In the genomic region with DNA sequence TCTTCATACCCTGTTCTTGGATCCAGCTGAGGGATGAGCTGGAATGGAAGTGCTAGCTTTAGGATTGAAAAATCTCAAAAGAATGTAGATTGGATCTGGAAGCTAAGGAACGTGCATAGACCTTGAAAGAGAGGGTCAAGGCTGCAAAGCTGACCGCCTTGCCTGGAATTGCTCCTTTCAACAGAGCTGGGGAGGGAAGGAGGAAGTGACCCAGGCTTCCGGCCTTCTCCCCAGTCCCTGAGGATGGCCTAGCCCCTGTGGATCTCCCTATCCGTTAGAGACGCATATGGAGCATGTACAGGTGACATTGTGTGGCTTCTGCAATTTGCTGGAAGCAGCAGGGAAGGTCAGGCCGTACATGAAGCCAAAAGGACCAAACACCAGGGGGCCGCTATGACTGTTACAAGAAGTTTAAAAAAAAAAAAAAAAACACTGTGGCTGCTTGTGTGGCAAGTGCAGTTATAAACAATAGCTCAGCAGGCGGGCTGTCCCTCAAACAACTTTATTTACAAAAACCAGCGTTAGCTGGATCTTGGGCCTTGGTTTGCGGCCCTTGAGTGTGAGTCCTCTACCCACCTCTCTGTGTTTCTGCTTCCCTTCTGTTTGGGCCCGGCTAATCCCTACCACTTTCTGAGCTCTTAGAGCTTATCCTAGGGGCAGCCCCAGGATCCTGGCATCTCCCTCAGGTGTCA, we compare ENCODE assay signal across 19 cellular contexts.
DNase-seq lines count a peak whose midpoint lies in the region; ATAC-seq and TF ChIP-seq lines count a peak whose summit lies in the region.
"Had no signal": no experiment of that assay in that cellular context is flagged by ENCODE, and none has a peak within 500 bp of the region (broad histone marks: within the 10 kb centered on the region; RNA-seq: fewer than 3 reads in every experiment).

No MANE protein-coding gene starts in this region.

- no peaks in the 10 kb centered on the region for H3K23me2 ChIP-seq in H9 (ENCODE audit: insufficient read length, low read depth, low read length, poor library complexity, severe bottlenecking)

- H3K79me2 ChIP-seq in H9 (ENCODE audit: insufficient read depth, low read length): no peaks in the 10 kb centered on the region

- H3K27ac Mint-ChIP-seq in H9: peak overlapping the region in 2 of 3 experiments; percentile 48 to 83; a peak in 3 of 7 replicates
- H3K27ac Mint-ChIP-seq in brain: peak overlapping the region in 3 of 5 experiments; percentile 13 to 89 (median 46)
- peak overlapping the region; percentile 71 for H3K27ac Mint-ChIP-seq in nephron progenitor cell
- H3K27ac Mint-ChIP-seq: activated naive CD4-positive, alpha-beta T cell treated with anti-CD3 and anti-CD28 coated beads, Interleukin-2, amount 50 U/mL, for 72 hours; B cell; stimulated activated effector memory CD8-positive, alpha-beta T cell treated with anti-CD3 and anti-CD28 coated beads, Interleukin-12 subunit alpha, Interleukin-12 subunit beta, amount 100 ng/mL, for 72 hours had no signal

- no peak overlapping the region for H3K4me3 ChIP-seq in IMR-90 (ENCODE audit: insufficient read depth, low read depth, low read length)
- H3K4me3 ChIP-seq: SK-N-MC, skin epidermis, transverse colon had no signal

- 0 out of 5 replicates have a peak overlapping the region, but pooled peaks of 1 of the 2 experiments have one; percentile 36 for H3K4me3 Mint-ChIP-seq in H9
- no peak overlapping the region for H3K4me3 Mint-ChIP-seq in brain
- no peak overlapping the region for H3K4me3 Mint-ChIP-seq in nephron progenitor cell
- H3K4me3 Mint-ChIP-seq: B cell; IgD-negative memory B cell; stimulated activated effector memory CD8-positive, alpha-beta T cell treated with anti-CD3 and anti-CD28 coated beads, Interleukin-12 subunit alpha, Interleukin-12 subunit beta, amount 100 ng/mL, for 72 hours had no signal

- H3K36me3 Mint-ChIP-seq in H9 (ENCODE audit: insufficient read depth in 1 of 3, low read depth in 3 of 3): peaks cover 0 to 4% (median 0%) of the 10 kb centered on the region in 3 experiments; a peak in 2 of 7 replicates
- H3K36me3 Mint-ChIP-seq in brain: peaks cover 7% of the 10 kb centered on the region
- H3K36me3 Mint-ChIP-seq in nephron progenitor cell (ENCODE audit: low read depth): no peaks in the 10 kb centered on the region
- H3K36me3 Mint-ChIP-seq: activated naive CD4-positive, alpha-beta T cell treated with anti-CD3 and anti-CD28 coated beads, Interleukin-2, amount 50 U/mL, for 72 hours; IgD-negative memory B cell; stimulated activated effector memory CD8-positive, alpha-beta T cell treated with anti-CD3 and anti-CD28 coated beads, Interleukin-12 subunit alpha, Interleukin-12 subunit beta, amount 100 ng/mL, for 72 hours had no signal

- H2BK5ac ChIP-seq in H9 (ENCODE audit: insufficient read length, low read length): no peak overlapping the region
- no peak overlapping the region for H2BK5ac ChIP-seq in IMR-90 (ENCODE audit: low read depth, low read length, poor library complexity, severe bottlenecking)

- no peak overlapping the region for H3K4me2 ChIP-seq in H9 (ENCODE audit: insufficient read depth, insufficient read length, low read length)
- peak overlapping the region; percentile 5; the same call in 1 of the 2 replicates for H3K4me2 ChIP-seq in IMR-90 (ENCODE audit: low read depth, low read length)

- peaks cover 17% of the 10 kb centered on the region for H3K27me3 Mint-ChIP-seq in H9 (ENCODE audit: low read depth)
- H3K27me3 Mint-ChIP-seq in brain: peaks cover 4% of the 10 kb centered on the region
- H3K27me3 Mint-ChIP-seq in nephron progenitor cell (ENCODE audit: low read depth, poor library complexity): peaks cover 8% of the 10 kb centered on the region
- H3K27me3 Mint-ChIP-seq: B cell, IgD-negative memory B cell had no signal

- no peak overlapping the region for H4K91ac ChIP-seq in H9 (ENCODE audit: insufficient read length, low read depth, low read length)
- peak overlapping the region; percentile 59 for H4K91ac ChIP-seq in IMR-90 (ENCODE audit: insufficient read depth, low read depth, low read length)

- intact Hi-C loops in IMR-90 (cut with micrococcal nuclease): loop anchor here (5.0 kb wide), 1 partner anchor 49 kb away; no protein-coding TSS in a partner anchor

- POLR2A ChIA-PET in IMR-90 (lab: Charles Lee; ENCODE audit: unreplicated experiment): interaction anchor here (0.7 kb wide), 1 partner anchor 15 kb away, joined by 9 read pairs; no protein-coding TSS in a partner anchor

- H3K18ac ChIP-seq in H9 (ENCODE audit: insufficient read length, low read depth, low read length) (no peak overlapping the region), IMR-90 (ENCODE audit: low read depth, low read length) (no peak overlapping the region)

- WGBS in H9 (ENCODE audit: extremely low coverage, insufficient read length, low lambda C conversion rate): no CpG with 5 or more reads among the region's 11 CpGs
- WGBS in IMR-90 (ENCODE audit: extremely low coverage in 2 of 2, insufficient read length in 1 of 2), 2 experiments: 40% methylated on average over 3 of the region's 11 CpGs; no CpG with 5 or more reads in 1 of the 2 experiments

- H3K4me1 ChIP-seq in H9 (ENCODE audit: insufficient read depth, low read length) (peaks cover 7% of the 10 kb centered on the region; the same call in 1 of the 2 replicates), IMR-90 (ENCODE audit: control insufficient read depth, insufficient read depth, low read length) (peaks cover 24% of the 10 kb centered on the region)

- dilution Hi-C loops in IMR-90 (cut with HindIII; ENCODE audit: low sequenced_read_pairs, unreplicated experiment): no loop called here

- H3K9me3 ChIP-seq in H9 (ENCODE audit: control insufficient read depth, low read depth, low read length) (no peaks in the 10 kb centered on the region), IMR-90 (ENCODE audit: control insufficient read depth, insufficient read depth, low read length) (no peaks in the 10 kb centered on the region)
- H3K9me3 ChIP-seq: transverse colon had no signal

- no peak overlapping the region for H3K27ac ChIP-seq in H9 (ENCODE audit: insufficient read length, low read depth, low read length)
- peak overlapping the region; percentile 56; the same call in 1 of the 2 replicates for H3K27ac ChIP-seq in IMR-90 (ENCODE audit: insufficient read depth, low read length)
- H3K27ac ChIP-seq: SK-N-MC, skin epidermis, transverse colon had no signal

- H2BK20ac ChIP-seq in H9 (ENCODE audit: low read depth, low read length, poor library complexity, severe bottlenecking) (no peak overlapping the region), IMR-90 (ENCODE audit: low read depth, low read length) (0 out of 2 replicates have a peak overlapping the region, but pooled peaks have one; percentile 16)

- H3K9ac ChIP-seq in H9 (ENCODE audit: extremely low read depth, insufficient read length, low read length): no peak overlapping the region
- H3K9ac ChIP-seq in IMR-90 (ENCODE audit: low read depth, low read length): peak overlapping the region; percentile 61; the same call in 1 of the 2 replicates

- no peak overlapping the region for H2AFZ ChIP-seq in H9 (ENCODE audit: low read length)
- H2AFZ ChIP-seq in IMR-90 (replicated peaks; ENCODE audit: low read length, poor library complexity): peak overlapping the region; percentile 40

- H3K23ac ChIP-seq in H9 (ENCODE audit: insufficient read length, low read depth, low read length): no peak overlapping the region
- H3K23ac ChIP-seq in IMR-90 (ENCODE audit: low read depth, low read length): no peak overlapping the region

- H3K9me3 Mint-ChIP-seq in H9: peaks cover 0 to 7% of the 10 kb centered on the region in 2 experiments; a peak in 2 of 5 replicates
- H3K9me3 Mint-ChIP-seq in brain: peaks cover 0 to 3% (median 0%) of the 10 kb centered on the region in 5 experiments
- H3K9me3 Mint-ChIP-seq in nephron progenitor cell: no peaks in the 10 kb centered on the region
- H3K9me3 Mint-ChIP-seq: activated naive CD4-positive, alpha-beta T cell treated with anti-CD3 and anti-CD28 coated beads, Interleukin-2, amount 50 U/mL, for 72 hours; IgD-negative memory B cell; stimulated activated effector memory CD8-positive, alpha-beta T cell treated with anti-CD3 and anti-CD28 coated beads, Interleukin-12 subunit alpha, Interleukin-12 subunit beta, amount 100 ng/mL, for 72 hours had no signal

- no peak overlapping the region for H3K56ac ChIP-seq in H9 (ENCODE audit: insufficient read length, low read depth, low read length)
- no peak overlapping the region for H3K56ac ChIP-seq in IMR-90 (ENCODE audit: extremely low read depth, insufficient read depth, low read length)

- in situ Hi-C loops in IMR-90 (cut with MboI; ENCODE audit: low sequenced_read_pairs): no loop called here

- H2BK120ac ChIP-seq in H9 (ENCODE audit: low read depth, low read length, poor library complexity, severe bottlenecking) (no peak overlapping the region), IMR-90 (ENCODE audit: low read depth, low read length) (0 out of 2 replicates have a peak overlapping the region, but pooled peaks have one; percentile 18)

- no peak overlapping the region for H2AK9ac ChIP-seq in IMR-90 (replicated peaks; ENCODE audit: low read depth, low read length, poor library complexity)

- H2BK12ac ChIP-seq in H9 (ENCODE audit: insufficient read length, low read depth, low read length): no peak overlapping the region

- no TSS peak for BruUV-seq in IMR-90 (replicated peaks; lab: Mats Ljungman, UMichigan)

- TF ChIP-seq CTCF in H9 (conservative IDR thresholded peaks at IDR 0.05): no peak
- 0 out of 2 replicates have a peak, but pooled peaks have one; percentile 22 for TF ChIP-seq CTCF in IMR-90 (conservative IDR thresholded peaks at IDR 0.05; ENCODE audit: low read depth, low read length)
- TF ChIP-seq CTCF in brain (conservative IDR thresholded peaks at IDR 0.05): no peak
- TF ChIP-seq CTCF in nephron progenitor cell (IDR thresholded peaks at IDR 0.05): no peak

- H3K9me1 ChIP-seq in IMR-90 (ENCODE audit: insufficient read depth, low read length): peaks cover 29% of the 10 kb centered on the region

- no peak overlapping the region for H4K5ac ChIP-seq in H9 (ENCODE audit: insufficient read length, low read depth, low read length)
- H4K5ac ChIP-seq in IMR-90 (ENCODE audit: low read depth, low read length): no peak overlapping the region

- peak; percentile 52 for DNase-seq in H9
- DNase-seq in IMR-90: peak; percentile 56
- DNase-seq in nephron progenitor cell: no peak
- no peak for DNase-seq in DMS153 (lab: John Stamatoyannopoulos, UW)
- DNase-seq: activated CD4-positive, alpha-beta T cell treated with anti-CD3 and anti-CD28 coated beads, Interleukin-2, amount 50 U/mL, for 4 hours; effector CD4-positive, alpha-beta T cell; MV-4-11; NCI-H2171 treated with DMSO at 0.1 percent for 48 hours; transverse colon had no signal

- peaks cover 6% of the 10 kb centered on the region; the same call in 1 of the 2 replicates for H3K36me3 ChIP-seq in IMR-90 (ENCODE audit: control insufficient read depth, insufficient read depth, low read length)
- H3K36me3 ChIP-seq: transverse colon had no signal

- H3K14ac ChIP-seq in H9 (ENCODE audit: insufficient read depth, low read length): no peak overlapping the region
- H3K14ac ChIP-seq in IMR-90 (replicated peaks; ENCODE audit: low read depth, low read length): peak overlapping the region; percentile 53

- no peak for TF ChIP-seq RAD21 in IMR-90 (IDR thresholded peaks at IDR 0.05; ENCODE audit: low read length)

- H4K8ac ChIP-seq in H9 (replicated peaks; ENCODE audit: insufficient read length, low read depth, low read length) (no peak overlapping the region), IMR-90 (ENCODE audit: low read depth in 2 of 2, low read length in 2 of 2) (no peak overlapping the region; a peak in 1 of 4 replicates)

- H4K20me1 ChIP-seq in H9 (ENCODE audit: control insufficient read depth, insufficient read depth, insufficient read length): peaks cover 4% of the 10 kb centered on the region
- H4K20me1 ChIP-seq in IMR-90 (ENCODE audit: insufficient read depth, low read length): peaks cover 50% of the 10 kb centered on the region

- H3K79me1 ChIP-seq in H9 (ENCODE audit: insufficient read depth, low read depth, low read length, poor library complexity, severe bottlenecking): no peaks in the 10 kb centered on the region
- peaks cover 32 to 86% of the 10 kb centered on the region in 2 experiments for H3K79me1 ChIP-seq in IMR-90 (ENCODE audit: low read depth in 1 of 2, low read length in 2 of 2)

- H2BK15ac ChIP-seq in H9 (ENCODE audit: low read depth, low read length): no peak overlapping the region
- H2BK15ac ChIP-seq in IMR-90 (ENCODE audit: low read depth, low read length): peak overlapping the region; percentile 44; the same call in 1 of the 3 replicates

- H3K4ac ChIP-seq in H9 (ENCODE audit: low read depth, low read length) (no peak overlapping the region), IMR-90 (ENCODE audit: low read depth, low read length) (peak overlapping the region; percentile 54; the same call in 1 of the 2 replicates)

- H3T11ph ChIP-seq in H9 (ENCODE audit: low read length): no peak overlapping the region

- no peak for TF ChIP-seq POLR2A in IMR-90 (IDR thresholded peaks at IDR 0.05; ENCODE audit: low read depth, low read length)

- peaks cover 38 to 56% of the 10 kb centered on the region in 2 experiments for H3K4me1 Mint-ChIP-seq in H9
- peaks cover 81% of the 10 kb centered on the region for H3K4me1 Mint-ChIP-seq in brain
- H3K4me1 Mint-ChIP-seq in nephron progenitor cell: peaks cover 84% of the 10 kb centered on the region
- H3K4me1 Mint-ChIP-seq: B cell; stimulated activated effector memory CD8-positive, alpha-beta T cell treated with anti-CD3 and anti-CD28 coated beads, Interleukin-12 subunit alpha, Interleukin-12 subunit beta, amount 100 ng/mL, for 72 hours had no signal

- H2AK5ac ChIP-seq in H9 (ENCODE audit: insufficient read length, low read length) (no peak overlapping the region), IMR-90 (ENCODE audit: low read depth, low read length) (peak overlapping the region; percentile 52; the same call in 1 of the 2 replicates)

- H3K27me3 ChIP-seq in H9 (ENCODE audit: insufficient read depth, low read length) (no peaks in the 10 kb centered on the region), IMR-90 (ENCODE audit: control insufficient read depth, insufficient read depth, low read length) (no peaks in the 10 kb centered on the region)
- H3K27me3 ChIP-seq: transverse colon had no signal

- ATAC-seq in IMR-90 (ENCODE audit: low read depth) (peak; percentile 62), HG03439 (IDR thresholded peaks at IDR 0.05; ENCODE audit: unreplicated experiment) (no peak), GM21619 (IDR thresholded peaks at IDR 0.05; ENCODE audit: unreplicated experiment) (no peak)
- ATAC-seq: activated naive CD4-positive, alpha-beta T cell treated with anti-CD3 and anti-CD28 coated beads, Interleukin-2, amount 50 U/mL, for 72 hours; HCT116; stimulated activated effector memory CD8-positive, alpha-beta T cell treated with anti-CD3 and anti-CD28 coated beads, Interleukin-12 subunit alpha, Interleukin-12 subunit beta, amount 100 ng/mL, for 72 hours had no signal

- CTCF ChIA-PET in IMR-90 (lab: Yijun Ruan, JAX): interaction anchor here (0.6 to 1.5 kb wide), 7 partner anchors 13 to 699 kb away, joined by 3 to 7 read pairs (median 4); no protein-coding TSS in a partner anchor

Comparison
In these comparisons a context has a peak if more than half of its experiments do, and no peak if none do; other contexts are left out.
1. DNase-seq: peak in H9 (single experiment) and IMR-90 (single experiment); none in nephron progenitor cell (single experiment) and DMS153 (single experiment).
2. Peak in every context shown above with its lines, with median percentiles within 50 percentile points of each other: H3K27ac Mint-ChIP-seq.